Comparison of ENCODE assay signal across 1 cellular context in the genomic region with DNA sequence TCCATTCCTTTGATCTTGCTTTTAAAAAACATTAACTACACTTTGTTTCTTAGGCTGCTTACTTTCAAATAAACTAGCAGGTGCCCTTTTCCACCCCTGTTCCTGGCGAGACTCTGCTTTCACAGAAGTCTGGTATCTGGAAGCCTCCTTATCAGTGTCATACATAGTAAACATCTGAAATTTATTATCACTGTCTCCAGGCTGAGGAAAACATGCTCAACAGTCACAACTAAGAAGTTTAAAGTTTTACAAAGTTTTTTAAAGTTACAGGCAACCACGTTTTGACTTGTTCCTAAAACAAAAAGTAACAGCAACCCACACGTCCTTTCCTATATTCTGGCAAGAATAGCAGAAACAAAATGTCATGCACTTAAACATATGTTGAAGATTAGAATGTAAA.
TF ChIP-seq lines count a peak whose summit lies in the region.

No MANE protein-coding gene starts in this region.

TF ChIP-seq in WTC11, 78 proteins besides CTCF, POLR2A, EP300 and RAD21 (continued from another document):
- TF ChIP-seq, protein P1, sequence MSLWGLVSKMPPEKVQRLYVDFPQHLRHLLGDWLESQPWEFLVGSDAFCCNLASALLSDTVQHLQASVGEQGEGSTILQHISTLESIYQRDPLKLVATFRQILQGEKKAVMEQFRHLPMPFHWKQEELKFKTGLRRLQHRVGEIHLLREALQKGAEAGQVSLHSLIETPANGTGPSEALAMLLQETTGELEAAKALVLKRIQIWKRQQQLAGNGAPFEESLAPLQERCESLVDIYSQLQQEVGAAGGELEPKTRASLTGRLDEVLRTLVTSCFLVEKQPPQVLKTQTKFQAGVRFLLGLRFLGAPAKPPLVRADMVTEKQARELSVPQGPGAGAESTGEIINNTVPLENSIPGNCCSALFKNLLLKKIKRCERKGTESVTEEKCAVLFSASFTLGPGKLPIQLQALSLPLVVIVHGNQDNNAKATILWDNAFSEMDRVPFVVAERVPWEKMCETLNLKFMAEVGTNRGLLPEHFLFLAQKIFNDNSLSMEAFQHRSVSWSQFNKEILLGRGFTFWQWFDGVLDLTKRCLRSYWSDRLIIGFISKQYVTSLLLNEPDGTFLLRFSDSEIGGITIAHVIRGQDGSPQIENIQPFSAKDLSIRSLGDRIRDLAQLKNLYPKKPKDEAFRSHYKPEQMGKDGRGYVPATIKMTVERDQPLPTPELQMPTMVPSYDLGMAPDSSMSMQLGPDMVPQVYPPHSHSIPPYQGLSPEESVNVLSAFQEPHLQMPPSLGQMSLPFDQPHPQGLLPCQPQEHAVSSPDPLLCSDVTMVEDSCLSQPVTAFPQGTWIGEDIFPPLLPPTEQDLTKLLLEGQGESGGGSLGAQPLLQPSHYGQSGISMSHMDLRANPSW (CRISPR knock-in tag; conservative IDR thresholded peaks at IDR 0.05; ENCODE audit: low read depth), result no peak
- no peak for TF ChIP-seq GABPB1 (CRISPR knock-in tag; IDR thresholded peaks at IDR 0.05)
- TF ChIP-seq, protein P2, sequence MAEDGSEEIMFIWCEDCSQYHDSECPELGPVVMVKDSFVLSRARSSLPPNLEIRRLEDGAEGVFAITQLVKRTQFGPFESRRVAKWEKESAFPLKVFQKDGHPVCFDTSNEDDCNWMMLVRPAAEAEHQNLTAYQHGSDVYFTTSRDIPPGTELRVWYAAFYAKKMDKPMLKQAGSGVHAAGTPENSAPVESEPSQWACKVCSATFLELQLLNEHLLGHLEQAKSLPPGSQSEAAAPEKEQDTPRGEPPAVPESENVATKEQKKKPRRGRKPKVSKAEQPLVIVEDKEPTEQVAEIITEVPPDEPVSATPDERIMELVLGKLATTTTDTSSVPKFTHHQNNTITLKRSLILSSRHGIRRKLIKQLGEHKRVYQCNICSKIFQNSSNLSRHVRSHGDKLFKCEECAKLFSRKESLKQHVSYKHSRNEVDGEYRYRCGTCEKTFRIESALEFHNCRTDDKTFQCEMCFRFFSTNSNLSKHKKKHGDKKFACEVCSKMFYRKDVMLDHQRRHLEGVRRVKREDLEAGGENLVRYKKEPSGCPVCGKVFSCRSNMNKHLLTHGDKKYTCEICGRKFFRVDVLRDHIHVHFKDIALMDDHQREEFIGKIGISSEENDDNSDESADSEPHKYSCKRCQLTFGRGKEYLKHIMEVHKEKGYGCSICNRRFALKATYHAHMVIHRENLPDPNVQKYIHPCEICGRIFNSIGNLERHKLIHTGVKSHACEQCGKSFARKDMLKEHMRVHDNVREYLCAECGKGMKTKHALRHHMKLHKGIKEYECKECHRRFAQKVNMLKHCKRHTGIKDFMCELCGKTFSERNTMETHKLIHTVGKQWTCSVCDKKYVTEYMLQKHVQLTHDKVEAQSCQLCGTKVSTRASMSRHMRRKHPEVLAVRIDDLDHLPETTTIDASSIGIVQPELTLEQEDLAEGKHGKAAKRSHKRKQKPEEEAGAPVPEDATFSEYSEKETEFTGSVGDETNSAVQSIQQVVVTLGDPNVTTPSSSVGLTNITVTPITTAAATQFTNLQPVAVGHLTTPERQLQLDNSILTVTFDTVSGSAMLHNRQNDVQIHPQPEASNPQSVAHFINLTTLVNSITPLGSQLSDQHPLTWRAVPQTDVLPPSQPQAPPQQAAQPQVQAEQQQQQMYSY (CRISPR knock-in tag; IDR thresholded peaks at IDR 0.05), result no peak
- no peak for TF ChIP-seq RELA (CRISPR knock-in tag; IDR thresholded peaks at IDR 0.05; ENCODE audit: borderline replicate concordance)
- TF ChIP-seq ATF1 (CRISPR knock-in tag; IDR thresholded peaks at IDR 0.05), result no peak
- TF ChIP-seq TP53 (CRISPR knock-in tag; IDR thresholded peaks at IDR 0.05), result no peak
- no peak for TF ChIP-seq ZBTB21 (CRISPR knock-in tag; IDR thresholded peaks at IDR 0.05; ENCODE audit: borderline replicate concordance)
- TF ChIP-seq TCF7 (CRISPR knock-in tag; IDR thresholded peaks at IDR 0.05; ENCODE audit: low read depth), result no peak
